In the genomic region with DNA sequence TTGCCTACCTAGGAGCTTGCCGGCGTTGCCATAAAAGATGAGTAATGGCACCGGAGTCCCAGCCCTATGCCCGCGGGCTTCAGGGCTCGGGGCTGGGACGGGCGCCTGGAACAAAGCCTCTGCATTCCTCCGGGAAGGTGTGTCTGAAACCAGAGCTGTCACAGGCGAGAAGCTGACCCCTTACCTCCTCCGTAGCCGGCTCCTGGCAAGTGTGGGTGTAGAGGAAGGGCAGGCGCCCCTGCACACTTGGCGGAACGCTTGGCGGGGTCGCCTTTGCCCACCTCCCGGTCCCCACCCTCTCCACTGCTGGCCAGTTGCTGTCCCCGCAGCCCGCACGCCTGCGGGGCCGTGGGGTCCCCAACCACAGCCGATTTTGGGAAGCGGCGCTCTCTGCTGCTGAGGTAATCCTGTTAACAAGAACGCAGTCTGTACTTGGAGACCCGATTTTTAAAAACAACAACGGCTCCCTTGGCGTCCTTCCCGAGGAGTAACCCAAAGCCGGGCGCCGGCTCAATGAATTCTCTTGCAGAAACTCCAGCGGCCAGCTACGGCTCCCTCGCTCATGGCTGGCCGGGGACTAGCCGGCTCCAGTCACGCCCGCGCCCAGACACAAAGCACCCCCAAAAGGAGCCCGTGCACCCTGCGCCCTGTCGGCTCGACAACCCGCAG, we compare ENCODE assay signal across 8 cellular contexts.
DNase-seq lines count a peak whose midpoint lies in the region; ATAC-seq, FAIRE-seq and TF ChIP-seq lines count a peak whose summit lies in the region.

No MANE protein-coding gene starts in this region.

- peaks cover 82% of the 10 kb centered on the region for H3K27me3 ChIP-seq in HUES6 (ENCODE audit: control insufficient read depth, insufficient read depth, low read length)
- H3K27me3 ChIP-seq in bronchial epithelial cell (ENCODE audit: control insufficient read depth, insufficient read depth, low read length), result no peaks in the 10 kb centered on the region

- TF ChIP-seq CTCF in bronchial epithelial cell (IDR thresholded peaks at IDR 0.05; ENCODE audit: insufficient read depth, low read length, severe bottlenecking), result no peak

- peak overlapping the region; percentile 52 for H3K9ac ChIP-seq in HUES6 (ENCODE audit: low read length)

- H3K27me3 Mint-ChIP-seq in stimulated activated naive CD8-positive, alpha-beta T cell treated with anti-CD3 and anti-CD28 coated beads, Interleukin-15, amount 100 ng/mL, for 72 hours, result peaks cover 69% of the 10 kb centered on the region

- H3K4me3 Mint-ChIP-seq in stimulated activated naive CD8-positive, alpha-beta T cell treated with anti-CD3 and anti-CD28 coated beads, Interleukin-15, amount 100 ng/mL, for 72 hours, result peak overlapping the region; percentile 84 to 88

- no peak overlapping the region for H3K27ac Mint-ChIP-seq in stimulated activated naive CD8-positive, alpha-beta T cell treated with anti-CD3 and anti-CD28 coated beads, Interleukin-15, amount 100 ng/mL, for 72 hours

- H3K9me3 Mint-ChIP-seq in stimulated activated naive CD8-positive, alpha-beta T cell treated with anti-CD3 and anti-CD28 coated beads, Interleukin-15, amount 100 ng/mL, for 72 hours, result no peaks in the 10 kb centered on the region

- ATAC-seq in Right ventricle myocardium inferior (peak; percentile 49), HG02610 (IDR thresholded peaks at IDR 0.05; ENCODE audit: unreplicated experiment) (no peak)
- peak; percentile 23 for ATAC-seq in stimulated activated naive CD8-positive, alpha-beta T cell treated with anti-CD3 and anti-CD28 coated beads, Interleukin-15, amount 100 ng/mL, for 72 hours

- intact Hi-C loops in Right ventricle myocardium inferior (cut with DNase I) (no loop called here), cardiac septum (cut with DNase I) (loop anchor here (5.0 kb wide), 1 partner anchor 103 kb away; no protein-coding TSS in a partner anchor)

- peaks cover 40% of the 10 kb centered on the region for H3K4me1 Mint-ChIP-seq in stimulated activated naive CD8-positive, alpha-beta T cell treated with anti-CD3 and anti-CD28 coated beads, Interleukin-15, amount 100 ng/mL, for 72 hours

- H3K36me3 ChIP-seq in HUES6 (ENCODE audit: control insufficient read depth, insufficient read depth, low read length) (no peaks in the 10 kb centered on the region), bronchial epithelial cell (ENCODE audit: control insufficient read depth, insufficient read depth, low read length) (no peaks in the 10 kb centered on the region)

- peak; percentile 76 for DNase-seq in Right ventricle myocardium inferior (ENCODE audit: missing footprints)
- no peak for DNase-seq in cardiac septum (ENCODE audit: low spot score)
- DNase-seq in bronchial epithelial cell (ENCODE audit: low read depth), result peak; percentile 78
- DNase-seq in kidney glomerular epithelial cell (lab: John Stamatoyannopoulos, UW), result peak; percentile 84
- no peak for DNase-seq in stimulated activated naive CD8-positive, alpha-beta T cell treated with anti-CD3 and anti-CD28 coated beads, Interleukin-15, amount 100 ng/mL, for 72 hours
- no peak for DNase-seq in middle frontal gyrus (ENCODE audit: extremely low spot score, low spot score)

- H3K9me3 ChIP-seq in HUES6 (ENCODE audit: control insufficient read depth, insufficient read depth, low read depth, low read length), result no peaks in the 10 kb centered on the region

- H3K4me1 ChIP-seq in HUES6 (ENCODE audit: control insufficient read depth, insufficient read depth, low read length), result peaks cover 28% of the 10 kb centered on the region

- H3K27ac ChIP-seq in HUES6 (ENCODE audit: low read depth, low read length), result no peak overlapping the region

- no peak for FAIRE-seq in bronchial epithelial cell (lab: Jason Lieb, UNC)

- H3K4me3 ChIP-seq in HUES6 (ENCODE audit: low read depth, low read length) (peak overlapping the region; percentile 56), bronchial epithelial cell (ENCODE audit: low read depth, low read length) (peak overlapping the region; percentile 48)

Comparison
In these comparisons a context has a peak if more than half of its experiments do, and no peak if none do; other contexts are left out.
1. DNase-seq: peak in Right ventricle myocardium inferior (single experiment), bronchial epithelial cell (single experiment) and kidney glomerular epithelial cell (single experiment); none in cardiac septum (single experiment), stimulated activated naive CD8-positive, alpha-beta T cell treated with anti-CD3 and anti-CD28 coated beads, Interleukin-15, amount 100 ng/mL, for 72 hours (0 of 2) and middle frontal gyrus (single experiment).